In the genomic region with DNA sequence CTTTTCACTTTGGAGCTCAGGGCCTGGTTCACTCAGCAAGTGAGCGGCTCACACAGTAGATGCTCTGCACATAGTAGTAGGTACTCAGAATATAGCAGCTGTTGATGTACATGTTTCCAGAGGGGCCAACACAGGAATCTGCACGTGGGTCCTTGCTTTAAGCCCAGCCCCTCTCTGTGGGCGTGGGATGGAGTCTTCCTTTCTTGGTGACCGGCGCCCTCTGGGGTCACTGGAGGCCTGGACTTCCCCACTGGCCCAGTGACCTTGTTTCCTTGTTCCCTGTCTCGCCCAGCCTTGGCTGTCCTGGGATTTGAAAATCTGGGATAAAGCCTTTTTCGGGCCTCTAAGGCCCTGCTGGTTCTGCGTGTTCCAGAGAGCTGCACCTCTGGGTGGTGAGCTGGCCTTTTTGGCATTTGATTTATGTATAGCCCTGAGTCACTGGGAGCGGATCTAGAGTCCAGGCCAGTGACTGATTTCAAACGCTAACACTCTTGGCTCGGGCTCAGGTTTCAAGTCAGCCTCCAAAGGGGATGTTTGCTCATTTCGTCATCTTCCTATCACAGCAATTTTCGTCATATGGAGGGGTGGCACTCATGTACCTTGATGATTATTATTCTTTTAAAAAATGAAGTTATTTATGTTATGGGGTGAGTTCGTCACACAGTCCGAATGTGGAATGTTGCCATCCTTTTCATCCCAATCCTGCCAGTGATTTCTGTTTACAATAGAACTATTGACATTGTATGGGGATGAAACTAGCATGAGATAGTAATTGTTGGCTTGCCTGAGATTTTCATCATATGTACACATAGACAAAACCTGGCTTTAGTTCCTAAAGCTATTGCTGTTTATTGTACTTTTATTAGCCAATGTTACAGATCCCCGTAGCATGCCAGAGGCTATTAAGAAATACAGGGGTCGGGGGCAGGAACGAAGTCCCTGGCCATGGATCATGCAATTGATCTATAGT, we compare ENCODE assay signal across 8 cellular contexts.
DNase-seq lines count a peak whose midpoint lies in the region; ATAC-seq and TF ChIP-seq lines count a peak whose summit lies in the region.

No MANE protein-coding gene starts in this region.

- no peak overlapping the region for H2AFZ ChIP-seq in ACC112 (ENCODE audit: low read length, unreplicated experiment)

- no peak overlapping the region for H3K27ac Mint-ChIP-seq in activated CD4-positive, alpha-beta T cell treated with anti-CD3 and anti-CD28 coated beads for 36 hours

- H3K36me3 ChIP-seq in ACC112 (ENCODE audit: insufficient read depth, low read length) (no peaks in the 10 kb centered on the region), muscle layer of colon (ENCODE audit: insufficient read depth, low read length) (no peaks in the 10 kb centered on the region)

- H3K4me3 ChIP-seq in ACC112 (ENCODE audit: low read depth, low read length) (peak overlapping the region; percentile 55), muscle layer of colon (ENCODE audit: low read depth in 1 of 2, low read length in 2 of 2) (peak overlapping the region in 1 of 2 donors; percentile 22)

- no peaks in the 10 kb centered on the region for H3K9me3 ChIP-seq in muscle layer of colon (ENCODE audit: low read length)

- H3K4me1 ChIP-seq in ACC112 (ENCODE audit: control insufficient read depth, insufficient read depth, low read length, unreplicated experiment) (peaks cover 26% of the 10 kb centered on the region), muscle layer of colon (ENCODE audit: insufficient read depth, low read length) (peaks cover 65% of the 10 kb centered on the region)

- H3K27me3 ChIP-seq in ACC112 (ENCODE audit: insufficient read depth, low read length) (no peaks in the 10 kb centered on the region), muscle layer of colon (ENCODE audit: control insufficient read depth in 1 of 2, insufficient read depth in 2 of 2, low read length in 2 of 2) (no peaks in the 10 kb centered on the region)

- H3K4me3 Mint-ChIP-seq in activated CD4-positive, alpha-beta T cell treated with anti-CD3 and anti-CD28 coated beads for 36 hours = no peak overlapping the region

- H3K9me3 Mint-ChIP-seq in activated CD4-positive, alpha-beta T cell treated with anti-CD3 and anti-CD28 coated beads for 36 hours (ENCODE audit: low read depth) = no peaks in the 10 kb centered on the region

- no peak for TF ChIP-seq POLR2A in erythroblast (IDR thresholded peaks at IDR 0.05; ENCODE audit: low read length)

- POLR2A ChIA-PET in activated CD4-positive, alpha-beta T cell treated with anti-CD3 and anti-CD28 coated beads for 36 hours (lab: Charles Lee) = no interaction called here

- H3K79me2 ChIP-seq in ACC112 (ENCODE audit: control insufficient read depth, insufficient read depth, low read length, unreplicated experiment) = peaks cover 39% of the 10 kb centered on the region

- H3K4me1 Mint-ChIP-seq in activated CD4-positive, alpha-beta T cell treated with anti-CD3 and anti-CD28 coated beads for 36 hours = peaks cover 38% of the 10 kb centered on the region

- no peak for ATAC-seq in activated CD4-positive, alpha-beta T cell treated with anti-CD3 and anti-CD28 coated beads for 36 hours
- no peak for ATAC-seq in HG03354 (IDR thresholded peaks at IDR 0.05; ENCODE audit: poor library complexity, severe bottlenecking, unreplicated experiment)
- no peak for ATAC-seq in HG02840 (IDR thresholded peaks at IDR 0.05; ENCODE audit: low FRiP score, unreplicated experiment)

- peak overlapping the region; percentile 99 for H3K27ac ChIP-seq in ACC112 (ENCODE audit: low read depth, low read length)
- H3K27ac ChIP-seq in muscle layer of colon (ENCODE audit: low read depth, low read length) = peak overlapping the region; percentile 51

- H3K27me3 Mint-ChIP-seq in activated CD4-positive, alpha-beta T cell treated with anti-CD3 and anti-CD28 coated beads for 36 hours = no peaks in the 10 kb centered on the region

- DNase-seq in HuH-7 (ENCODE audit: low spot score) = peak; percentile 80
- DNase-seq in SHP77 treated with DMSO at 0.1 percent for 48 hours (lab: John Stamatoyannopoulos, UW) = peak; percentile 88
- peak; percentile 27 to 66 for DNase-seq in erythroblast (lab: John Stamatoyannopoulos, UW)
- DNase-seq in activated CD4-positive, alpha-beta T cell treated with anti-CD3 and anti-CD28 coated beads for 36 hours = no peak

- peak overlapping the region; percentile 7 for H3K9ac ChIP-seq in muscle layer of colon (ENCODE audit: low read length)

- H3K36me3 Mint-ChIP-seq in activated CD4-positive, alpha-beta T cell treated with anti-CD3 and anti-CD28 coated beads for 36 hours (ENCODE audit: low read depth) = no peaks in the 10 kb centered on the region

- CTCF ChIA-PET in activated CD4-positive, alpha-beta T cell treated with anti-CD3 and anti-CD28 coated beads for 36 hours (lab: Charles Lee) = no interaction called here

- intact Hi-C loops in activated CD4-positive, alpha-beta T cell treated with anti-CD3 and anti-CD28 coated beads for 36 hours (cut with DNase I, micrococcal nuclease) = no loop called here
